Comparison of ENCODE assay signal across 8 cellular contexts in genomic region chr11:62559626-62560025, GRCh38. TPM values are rescaled to one million over a fixed set of nuclear protein-coding genes. Genes with fewer than 3 reads are reported as not detected.
DNase-seq lines count a peak whose midpoint lies in the region; ATAC-seq and TF ChIP-seq lines count a peak whose summit lies in the region.
"Not testable (repeated sequence)": the region's sequence is repeated elsewhere in the genome, so short reads cannot be mapped to it uniquely, and the experiment has no call there.

No MANE protein-coding gene starts in this region.

- ATAC-seq in HCT116, heart left ventricle, upper lobe of right lung: not testable (repeated sequence)

- BruUV-seq in HCT116 (replicated peaks; lab: Mats Ljungman, UMichigan) = TSS peak; percentile 98

- H3K4me1 ChIP-seq in HCT116 (ENCODE audit: control insufficient read depth in 1 of 2, insufficient read depth in 2 of 2, low read length in 2 of 2) = peaks cover 85 to 94% of the 10 kb centered on the region in 2 experiments
- peaks cover 23 to 54% (median 37%) of the 10 kb centered on the region in 4 donors for H3K4me1 ChIP-seq in Peyer's patch
- H3K4me1 ChIP-seq in heart left ventricle = peaks cover 7 to 62% (median 43%) of the 10 kb centered on the region in 12 donors
- peaks cover 42% of the 10 kb centered on the region for H3K4me1 ChIP-seq in mucosa of stomach (ENCODE audit: control insufficient read depth, insufficient read depth, low read length)
- peaks cover 66% of the 10 kb centered on the region for H3K4me1 ChIP-seq in skeletal muscle satellite cell (ENCODE audit: control insufficient read depth, insufficient read depth, low read length)
- H3K4me1 ChIP-seq in upper lobe of right lung = peaks cover 58% of the 10 kb centered on the region

- CTCF ChIA-PET in HCT116 (lab: Charles Lee) = interaction anchor here (1.0 to 5.8 kb wide), 5 partner anchors 14 to 165 kb away, joined by 3 to 93 read pairs (median 19); partner anchors contain the start of gene EEF1G

- POLR2A ChIA-PET in HCT116 (lab: Charles Lee) = interaction anchor here (0.7 to 2.7 kb wide), 5 partner anchors 8 to 135 kb away, joined by 3 to 15 read pairs (median 5); partner anchors contain the start of gene EEF1G

- H4K20me1 ChIP-seq in HCT116 (ENCODE audit: insufficient read depth) = not testable (repeated sequence)

- H3K4me1 Mint-ChIP-seq in activated T-helper 1 cell treated with anti-CD3 and anti-CD28 coated beads, Interleukin-12 subunit alpha, Interleukin-12 subunit beta, Interleukin-2, Interleukin-4 antibody, amounts not matched to agents 30 ng/mL and 10 ng/mL and 1 ng/mL, durations not matched to agents 14 hours and 24 hours and 36 hours (ENCODE audit: low read depth) = peaks cover 68% of the 10 kb centered on the region

- H3K36me3 ChIP-seq in HCT116 (ENCODE audit: control insufficient read depth in 1 of 2, insufficient read depth in 2 of 2, low read length in 2 of 2) (peaks cover 20 to 41% of the 10 kb centered on the region in 2 experiments), Peyer's patch (peaks cover 0 to 46% (median 0%) of the 10 kb centered on the region in 3 donors), heart left ventricle (peaks cover 0 to 67% (median 64%) of the 10 kb centered on the region in 9 donors), skeletal muscle satellite cell (ENCODE audit: insufficient read depth, low read length) (peaks cover 47% of the 10 kb centered on the region), upper lobe of right lung (peaks cover 57% of the 10 kb centered on the region)
- not testable (repeated sequence) for H3K36me3 ChIP-seq in mucosa of stomach (ENCODE audit: control insufficient read depth, insufficient read depth, low read length)

- H3K27ac Mint-ChIP-seq in activated T-helper 1 cell treated with anti-CD3 and anti-CD28 coated beads, Interleukin-12 subunit alpha, Interleukin-12 subunit beta, Interleukin-2, Interleukin-4 antibody, amounts not matched to agents 30 ng/mL and 10 ng/mL and 1 ng/mL, durations not matched to agents 14 hours and 24 hours and 36 hours = peak overlapping the region; percentile 74

- not testable (repeated sequence) for TF ChIP-seq CTCF in HCT116 (IDR thresholded peaks at IDR 0.05 in 2 of 3, conservative IDR thresholded peaks at IDR 0.05 in 1 of 3; ENCODE audit: borderline replicate concordance in 1 of 3, insufficient read depth in 1 of 3, low read depth in 2 of 3, low read length in 2 of 3); Peyer's patch (IDR thresholded peaks at IDR 0.05); heart left ventricle (IDR thresholded peaks at IDR 0.05); upper lobe of right lung (IDR thresholded peaks at IDR 0.05)

- H3K4me3 ChIP-seq in HCT116 (replicated peaks in 1 of 2; ENCODE audit: low read depth in 1 of 2, low read length in 2 of 2); Peyer's patch; heart left ventricle; mucosa of stomach (ENCODE audit: low read length); skeletal muscle satellite cell (ENCODE audit: low read length); upper lobe of right lung: not testable (repeated sequence)

- peak overlapping the region; percentile 53 for H3K4me3 Mint-ChIP-seq in activated T-helper 1 cell treated with anti-CD3 and anti-CD28 coated beads, Interleukin-12 subunit alpha, Interleukin-12 subunit beta, Interleukin-2, Interleukin-4 antibody, amounts not matched to agents 30 ng/mL and 10 ng/mL and 1 ng/mL, durations not matched to agents 14 hours and 24 hours and 36 hours

- H3K4me2 ChIP-seq in HCT116 (ENCODE audit: low read length) (peak overlapping the region; percentile 94), skeletal muscle satellite cell (ENCODE audit: low read length) (peak overlapping the region; percentile 39)

- H3K79me2 ChIP-seq in HCT116 (ENCODE audit: insufficient read depth, low read length) = peaks cover 70% of the 10 kb centered on the region

- not testable (repeated sequence) for H3K9me3 ChIP-seq in HCT116 (ENCODE audit: control insufficient read depth in 1 of 2, insufficient read depth in 1 of 2, low read depth in 1 of 2, low read length in 2 of 2); Peyer's patch; heart left ventricle; mucosa of stomach (ENCODE audit: control insufficient read depth, low read length); skeletal muscle satellite cell (replicated peaks; ENCODE audit: low read length); upper lobe of right lung

- WGBS in heart left ventricle, 4 donors = 73 to 82% (median 77%) methylated on average over 4 to 5 of the region's 5 CpGs

- peak overlapping the region; percentile 81 for H3K9ac ChIP-seq in HCT116 (ENCODE audit: low read length)
- peak overlapping the region; percentile 10 for H3K9ac ChIP-seq in mucosa of stomach (ENCODE audit: low read length)
- peak overlapping the region; percentile 61 for H3K9ac ChIP-seq in skeletal muscle satellite cell (ENCODE audit: low read depth, low read length)

- not testable (repeated sequence) for H3K9me2 ChIP-seq in HCT116 (ENCODE audit: insufficient read depth)

- not testable (repeated sequence) for H2AFZ ChIP-seq in HCT116 (ENCODE audit: low read depth, low read length, poor library complexity, severe bottlenecking)

- not testable (repeated sequence) for H3K9me3 Mint-ChIP-seq in activated T-helper 1 cell treated with anti-CD3 and anti-CD28 coated beads, Interleukin-12 subunit alpha, Interleukin-12 subunit beta, Interleukin-2, Interleukin-4 antibody, amounts not matched to agents 30 ng/mL and 10 ng/mL and 1 ng/mL, durations not matched to agents 14 hours and 24 hours and 36 hours

- H3K27me3 ChIP-seq in HCT116 (ENCODE audit: insufficient read depth, low read length); Peyer's patch; heart left ventricle; mucosa of stomach (ENCODE audit: control insufficient read depth, insufficient read depth, low read length); skeletal muscle satellite cell (ENCODE audit: control insufficient read depth, insufficient read depth, low read length); upper lobe of right lung: not testable (repeated sequence)

- not testable (repeated sequence) for TF ChIP-seq RAD21 in HCT116 (IDR thresholded peaks at IDR 0.05; ENCODE audit: low read depth)

- DNase-seq in HCT116 (ENCODE audit: low read depth, low spot score); Peyer's patch; activated T-helper 1 cell treated with anti-CD3 and anti-CD28 coated beads, Interleukin-12 subunit alpha, Interleukin-12 subunit beta, Interleukin-2, Interleukin-4 antibody, amounts not matched to agents 30 ng/mL and 10 ng/mL and 1 ng/mL, durations not matched to agents 14 hours and 24 hours and 36 hours (ENCODE audit: low spot score); caudate nucleus (lab: John Stamatoyannopoulos, UW); heart left ventricle; upper lobe of right lung: not testable (repeated sequence)

- TF ChIP-seq POLR2A in HCT116 (IDR thresholded peaks at IDR 0.05; ENCODE audit: borderline replicate concordance, extremely low read depth, insufficient read depth, insufficient read length); Peyer's patch (IDR thresholded peaks at IDR 0.05); heart left ventricle (IDR thresholded peaks at IDR 0.05): not testable (repeated sequence)

- intact Hi-C loops in HCT116 (cut with micrococcal nuclease) (loop anchor here (1.0 to 5.0 kb wide), 4 partner anchors 62 to 283 kb away; no protein-coding TSS in a partner anchor), heart left ventricle (cut with DNase I) (loop anchor here (1.0 to 5.0 kb wide), 11 partner anchors 13 to 167 kb away; partner anchors contain the start of genes AHNAK (in 1 of the 10) and EEF1G (in 1 of the 10))
- intact Hi-C loops in activated T-helper 1 cell treated with anti-CD3 and anti-CD28 coated beads, Interleukin-12 subunit alpha, Interleukin-12 subunit beta, Interleukin-2, Interleukin-4 antibody, amounts not matched to agents 30 ng/mL and 10 ng/mL and 1 ng/mL, durations not matched to agents 14 hours and 24 hours and 36 hours (cut with micrococcal nuclease) = loop anchor here (1.0 to 5.0 kb wide), 6 partner anchors 14 to 592 kb away; partner anchors contain the start of gene FTH1
- intact Hi-C loops in upper lobe of right lung (cut with DNase I) = not testable (repeated sequence)

- not testable (repeated sequence) for H3K27me3 Mint-ChIP-seq in activated T-helper 1 cell treated with anti-CD3 and anti-CD28 coated beads, Interleukin-12 subunit alpha, Interleukin-12 subunit beta, Interleukin-2, Interleukin-4 antibody, amounts not matched to agents 30 ng/mL and 10 ng/mL and 1 ng/mL, durations not matched to agents 14 hours and 24 hours and 36 hours (ENCODE audit: insufficient read depth)

- H3K27ac ChIP-seq in HCT116 (ENCODE audit: low read depth, low read length) (peak overlapping the region; percentile 99), Peyer's patch (peak overlapping the region in 3 of 4 donors; percentile 13 to 80 (median 79)), caudate nucleus (ENCODE audit: low read depth, low read length) (peak overlapping the region; percentile 23), heart left ventricle (peak overlapping the region in 11 of 12 donors; percentile 55 to 86 (median 64)), upper lobe of right lung (peak overlapping the region; percentile 65)

- peaks cover 42% of the 10 kb centered on the region for H3K36me3 Mint-ChIP-seq in activated T-helper 1 cell treated with anti-CD3 and anti-CD28 coated beads, Interleukin-12 subunit alpha, Interleukin-12 subunit beta, Interleukin-2, Interleukin-4 antibody, amounts not matched to agents 30 ng/mL and 10 ng/mL and 1 ng/mL, durations not matched to agents 14 hours and 24 hours and 36 hours (ENCODE audit: low read depth)

- RAD21 ChIA-PET in HCT116 (lab: Charles Lee; ENCODE audit: low non-redundant PET in 1 of 2, low total read pairs in 2 of 2, uncharacterized antibody in 2 of 2, unreplicated experiment in 2 of 2) = interaction anchor here (1.1 to 2.7 kb wide), 3 partner anchors 12 to 135 kb away, joined by 3 to 11 read pairs (median 9); no protein-coding TSS in a partner anchor

RNA-seq across cellular contexts. Expression of gene AHNAK, which starts 13.0 kb away (rescaled TPM):
- total RNA-seq in HCT116 (2021; ENCODE audit: unreplicated experiment) = 239 TPM
- polyA plus RNA-seq in HCT116 (2012) = 99.3 and 137 TPM in 2 replicates
- total RNA-seq in Peyer's patch = 1,000 to 10,000 TPM in 1 of 4 donors, 100 to 1,000 TPM in 3; 571 to 1,016 (median 697) TPM
- 96.5 and 97.2 TPM in 2 replicates for total RNA-seq in activated T-helper 1 cell treated with anti-CD3 and anti-CD28 coated beads, Interleukin-12 subunit alpha, Interleukin-12 subunit beta, Interleukin-2, Interleukin-4 antibody, amounts not matched to agents 30 ng/mL and 10 ng/mL and 1 ng/mL, durations not matched to agents 14 hours and 24 hours and 36 hours
- total RNA-seq in heart left ventricle = 100 to 1,000 TPM; 251 to 861 (median 409) TPM
- polyA plus RNA-seq in heart left ventricle = 100 to 1,000 TPM in 1 of 2 donors, 10 to 100 TPM in 1; 84.4 to 251 TPM
- 722 and 788 TPM in 2 replicates for total RNA-seq in skeletal muscle satellite cell (2012; rRNA removed)
- 819 TPM for total RNA-seq in upper lobe of right lung

RNA-seq across cellular contexts. Expression of gene EEF1G, which starts 14.1 kb away (rescaled TPM):
- total RNA-seq in HCT116 (2021; ENCODE audit: unreplicated experiment) (1,901 TPM), Peyer's patch (1,000 to 10,000 TPM in 1 of 4 donors, 100 to 1,000 TPM in 3; 781 to 1,253 (median 958) TPM), heart left ventricle (1,000 to 10,000 TPM in 3 of 9 donors, 100 to 1,000 TPM in 6; 799 to 1,135 (median 929) TPM), upper lobe of right lung (847 TPM)
- polyA plus RNA-seq in HCT116 (2012) = 2,991 and 3,021 TPM in 2 replicates
- 1,154 and 1,169 TPM in 2 replicates for total RNA-seq in activated T-helper 1 cell treated with anti-CD3 and anti-CD28 coated beads, Interleukin-12 subunit alpha, Interleukin-12 subunit beta, Interleukin-2, Interleukin-4 antibody, amounts not matched to agents 30 ng/mL and 10 ng/mL and 1 ng/mL, durations not matched to agents 14 hours and 24 hours and 36 hours
- polyA plus RNA-seq in heart left ventricle = 1,000 to 10,000 TPM in 1 of 2 donors, 100 to 1,000 TPM in 1; 549 to 1,190 TPM
- total RNA-seq in skeletal muscle satellite cell (2012; rRNA removed) = 999 and 1,397 TPM in 2 replicates

RNA-seq across cellular contexts. Expression of gene TUT1, which starts 31.7 kb away (rescaled TPM):
- 49.0 TPM for total RNA-seq in HCT116 (2021; ENCODE audit: unreplicated experiment)
- 23.7 and 25.5 TPM in 2 replicates for polyA plus RNA-seq in HCT116 (2012)
- 10 to 100 TPM in 3 of 4 donors, 1 to 10 TPM in 1; 5.0 to 29.4 (median 17.5) TPM for total RNA-seq in Peyer's patch
- 38.7 and 40.7 TPM in 2 replicates for total RNA-seq in activated T-helper 1 cell treated with anti-CD3 and anti-CD28 coated beads, Interleukin-12 subunit alpha, Interleukin-12 subunit beta, Interleukin-2, Interleukin-4 antibody, amounts not matched to agents 30 ng/mL and 10 ng/mL and 1 ng/mL, durations not matched to agents 14 hours and 24 hours and 36 hours
- 10 to 100 TPM in 7 of 9 donors, 1 to 10 TPM in 2; 6.3 to 16.3 (median 11.3) TPM for total RNA-seq in heart left ventricle
- polyA plus RNA-seq in heart left ventricle = 10 to 100 TPM in 1 of 2 donors, 1 to 10 TPM in 1; 8.5 to 12.2 TPM
- 6.1 and 8.1 TPM in 2 replicates for total RNA-seq in skeletal muscle satellite cell (2012; rRNA removed)
- total RNA-seq in upper lobe of right lung = 17.6 TPM

RNA-seq across cellular contexts. Expression of gene MTA2, which starts 42.0 kb away (rescaled TPM):
- total RNA-seq in HCT116 (2021; ENCODE audit: unreplicated experiment) (98.9 TPM), Peyer's patch (10 to 100 TPM; 47.9 to 74.7 (median 58.9) TPM), heart left ventricle (10 to 100 TPM; 24.1 to 55.3 (median 33.7) TPM), upper lobe of right lung (75.0 TPM)
- polyA plus RNA-seq in HCT116 (2012) = 61.2 and 68.3 TPM in 2 replicates
- 224 and 230 TPM in 2 replicates for total RNA-seq in activated T-helper 1 cell treated with anti-CD3 and anti-CD28 coated beads, Interleukin-12 subunit alpha, Interleukin-12 subunit beta, Interleukin-2, Interleukin-4 antibody, amounts not matched to agents 30 ng/mL and 10 ng/mL and 1 ng/mL, durations not matched to agents 14 hours and 24 hours and 36 hours
- polyA plus RNA-seq in heart left ventricle = 10 to 100 TPM; 18.4 to 40.3 TPM
- total RNA-seq in skeletal muscle satellite cell (2012; rRNA removed) = 90.0 and 104 TPM in 2 replicates

RNA-seq across cellular contexts. Expression of gene EML3, which starts 52.9 kb away (rescaled TPM):
- total RNA-seq in HCT116 (2021; ENCODE audit: unreplicated experiment) (124 TPM), Peyer's patch (100 to 1,000 TPM in 1 of 4 donors, 10 to 100 TPM in 3; 41.3 to 128 (median 59.8) TPM), heart left ventricle (10 to 100 TPM in 8 of 9 donors, 1 to 10 TPM in 1; 8.8 to 40.9 (median 16.2) TPM), upper lobe of right lung (91.1 TPM)
- 65.7 and 71.8 TPM in 2 replicates for polyA plus RNA-seq in HCT116 (2012)
- 164 and 167 TPM in 2 replicates for total RNA-seq in activated T-helper 1 cell treated with anti-CD3 and anti-CD28 coated beads, Interleukin-12 subunit alpha, Interleukin-12 subunit beta, Interleukin-2, Interleukin-4 antibody, amounts not matched to agents 30 ng/mL and 10 ng/mL and 1 ng/mL, durations not matched to agents 14 hours and 24 hours and 36 hours
- polyA plus RNA-seq in heart left ventricle = 10 to 100 TPM; 14.7 to 15.3 TPM
- total RNA-seq in skeletal muscle satellite cell (2012; rRNA removed) = 13.8 and 19.0 TPM in 2 replicates

Comparison
In these comparisons a context has a peak if more than half of its experiments do, and no peak if none do; other contexts are left out.
1. H3K27ac ChIP-seq: peak in every context shown above with its lines; median percentile 99 in HCT116; 79 in Peyer's patch; 65 in upper lobe of right lung; 64 in heart left ventricle; 23 in caudate nucleus.
2. H3K9ac ChIP-seq: peak in every context shown above with its lines; median percentile 81 in HCT116; 61 in skeletal muscle satellite cell; 10 in mucosa of stomach.